28 cellular contexts compared by ENCODE assay signal in genomic region chr16:57192146-57192545, GRCh38. TPM values are rescaled to one million over a fixed set of nuclear protein-coding genes. Genes with fewer than 3 reads are reported as not detected.
A peak's percentile ranks its signal among the peaks of the same experiment; 100 is the strongest.
DNase-seq lines count a peak whose midpoint lies in the region; ATAC-seq, FAIRE-seq and TF ChIP-seq lines count a peak whose summit lies in the region.
"Had no signal": no experiment of that assay in that cellular context is flagged by ENCODE, and none has a peak within 500 bp of the region (broad histone marks: within the 10 kb centered on the region; RNA-seq: fewer than 3 reads in every experiment).

No MANE protein-coding gene starts in this region.

- intact Hi-C loops in IMR-90 (cut with micrococcal nuclease): no loop called here
- intact Hi-C loops in endothelial cell of umbilical vein (cut with micrococcal nuclease): no loop called here
- intact Hi-C loops in dorsolateral prefrontal cortex (cut with DNase I): no loop called here

- no peak overlapping the region for H4K91ac ChIP-seq in IMR-90 (ENCODE audit: insufficient read depth, low read depth, low read length)

- H3K9me3 ChIP-seq in IMR-90 (ENCODE audit: control insufficient read depth, insufficient read depth, low read length) (no peaks in the 10 kb centered on the region), SK-N-MC (ENCODE audit: low read depth, low read length) (no peaks in the 10 kb centered on the region), endothelial cell of umbilical vein (replicated peaks; ENCODE audit: control insufficient read depth, insufficient read depth, low read length) (no peaks in the 10 kb centered on the region), small intestine (ENCODE audit: control insufficient read depth, low read depth) (no peaks in the 10 kb centered on the region)
- H3K9me3 ChIP-seq: esophagus squamous epithelium, sigmoid colon, uterus had no signal

- H3K4me3 ChIP-seq in IMR-90 (ENCODE audit: insufficient read depth, low read depth, low read length) (no peak overlapping the region), SK-N-MC (0 out of 2 replicates have a peak overlapping the region, but pooled peaks have one; percentile 7), endothelial cell of umbilical vein (replicated peaks in 1 of 3; ENCODE audit: insufficient read depth in 1 of 3, low read depth in 1 of 3, low read length in 3 of 3) (no peak overlapping the region), dorsolateral prefrontal cortex (no peak overlapping the region), small intestine (ENCODE audit: low read depth in 1 of 2, low read length in 2 of 2) (no peak overlapping the region)
- H3K4me3 ChIP-seq: esophagus squamous epithelium, sigmoid colon, uterus had no signal

- H3K9me1 ChIP-seq in IMR-90 (ENCODE audit: insufficient read depth, low read length) (no peaks in the 10 kb centered on the region; the same call in 1 of the 2 replicates), endothelial cell of umbilical vein (replicated peaks; ENCODE audit: control insufficient read depth, extremely low read depth, insufficient read depth, low read length) (no peaks in the 10 kb centered on the region)

- H3K23ac ChIP-seq in IMR-90 (ENCODE audit: low read depth, low read length): no peak overlapping the region

- H2AK5ac ChIP-seq in IMR-90 (ENCODE audit: low read depth, low read length): no peak overlapping the region

- no peak overlapping the region for H3K56ac ChIP-seq in IMR-90 (ENCODE audit: extremely low read depth, insufficient read depth, low read length)

- no peak overlapping the region for H3K27ac ChIP-seq in IMR-90 (ENCODE audit: insufficient read depth, low read length)
- 0 out of 2 replicates have a peak overlapping the region, but pooled peaks have one; percentile 8 for H3K27ac ChIP-seq in SK-N-MC
- peak overlapping the region; percentile 12 for H3K27ac ChIP-seq in endothelial cell of umbilical vein (ENCODE audit: insufficient read depth, low read depth, low read length)
- H3K27ac ChIP-seq in dorsolateral prefrontal cortex: no peak overlapping the region
- no peak overlapping the region for H3K27ac ChIP-seq in small intestine (ENCODE audit: low read depth in 1 of 2, low read length in 1 of 2)
- H3K27ac ChIP-seq: esophagus squamous epithelium, uterus had no signal

- peaks cover 89% of the 10 kb centered on the region for H3K79me2 ChIP-seq in endothelial cell of umbilical vein (ENCODE audit: control insufficient read depth, insufficient read depth, low read length)

- no peak overlapping the region for H2BK20ac ChIP-seq in IMR-90 (ENCODE audit: low read depth, low read length)

- in situ Hi-C loops in IMR-90 (cut with MboI; ENCODE audit: low sequenced_read_pairs): no loop called here

- peak overlapping the region; percentile 66 for H2BK5ac ChIP-seq in IMR-90 (ENCODE audit: low read depth, low read length, poor library complexity, severe bottlenecking)

- no peak overlapping the region for H2AK9ac ChIP-seq in IMR-90 (replicated peaks; ENCODE audit: low read depth, low read length, poor library complexity)

- H3K4me1 Mint-ChIP-seq in osteocyte (ENCODE audit: unreplicated experiment): peaks cover 90% of the 10 kb centered on the region

- BruUV-seq in IMR-90 (replicated peaks; lab: Mats Ljungman, UMichigan) (no TSS peak), endothelial cell of umbilical vein (replicated peaks; lab: Mats Ljungman, UMichigan) (no TSS peak)

- no peak overlapping the region for H3K4me3 Mint-ChIP-seq in osteocyte (ENCODE audit: unreplicated experiment)
- H3K4me3 Mint-ChIP-seq: activated CD4-positive, alpha-beta T cell treated with anti-CD3 and anti-CD28 coated beads, Interleukin-2, amount 10 ng/mL, durations not matched to agents 24 days and 14 days; activated CD8-positive, alpha-beta memory T cell treated with anti-CD3 and anti-CD28 coated beads, Interleukin-2, amount 10 ng/mL, durations not matched to agents 7 days and 5 days; activated T-helper 1 cell treated with anti-CD3 and anti-CD28 coated beads, Interleukin-12 subunit alpha, Interleukin-12 subunit beta, Interleukin-2, Interleukin-4 antibody, amounts not matched to agents 30 ng/mL and 10 ng/mL and 1 ng/mL, durations not matched to agents 14 hours and 24 hours and 36 hours; CD8-positive, alpha-beta T cell; effector memory CD8-positive, alpha-beta T cell; nephron; stimulated activated naive B cell treated with anti-CD40 and anti-IgM and Interleukin-4, amounts not matched to agents 10 μg/mL and 1 μg/mL and 100 μg/mL, for 72 hours had no signal

- dilution Hi-C loops in IMR-90 (cut with HindIII; ENCODE audit: low sequenced_read_pairs, unreplicated experiment): no loop called here
- dilution Hi-C loops in endothelial cell of umbilical vein (cut with MboI; ENCODE audit: extremely low pct_ligation_motif_present, low sequenced_read_pairs): no loop called here

- H2AFZ ChIP-seq in IMR-90 (replicated peaks; ENCODE audit: low read length, poor library complexity): no peak overlapping the region
- H2AFZ ChIP-seq in endothelial cell of umbilical vein (ENCODE audit: low read depth, low read length): no peak overlapping the region

- no peaks in the 10 kb centered on the region for H3K9me3 Mint-ChIP-seq in osteocyte (ENCODE audit: unreplicated experiment)
- H3K9me3 Mint-ChIP-seq: activated CD4-positive, alpha-beta T cell treated with anti-CD3 and anti-CD28 coated beads, Interleukin-2, amount 10 ng/mL, durations not matched to agents 24 days and 14 days; activated T-helper 1 cell treated with anti-CD3 and anti-CD28 coated beads, Interleukin-12 subunit alpha, Interleukin-12 subunit beta, Interleukin-2, Interleukin-4 antibody, amounts not matched to agents 30 ng/mL and 10 ng/mL and 1 ng/mL, durations not matched to agents 14 hours and 24 hours and 36 hours; CD8-positive, alpha-beta T cell; effector memory CD8-positive, alpha-beta T cell; nephron; stimulated activated naive B cell treated with anti-CD40 and anti-IgM and Interleukin-4, amounts not matched to agents 10 μg/mL and 1 μg/mL and 100 μg/mL, for 72 hours had no signal

- no peaks in the 10 kb centered on the region for H3K27me3 Mint-ChIP-seq in osteocyte (ENCODE audit: unreplicated experiment)
- H3K27me3 Mint-ChIP-seq: activated CD4-positive, alpha-beta T cell treated with anti-CD3 and anti-CD28 coated beads, Interleukin-2, amount 10 ng/mL, durations not matched to agents 24 days and 14 days; activated CD8-positive, alpha-beta memory T cell treated with anti-CD3 and anti-CD28 coated beads, Interleukin-2, amount 10 ng/mL, durations not matched to agents 7 days and 5 days; effector memory CD8-positive, alpha-beta T cell; stimulated activated naive B cell treated with anti-CD40 and anti-IgM and Interleukin-4, amounts not matched to agents 10 μg/mL and 1 μg/mL and 100 μg/mL, for 72 hours had no signal

- TF ChIP-seq POLR2A in IMR-90 (IDR thresholded peaks at IDR 0.05; ENCODE audit: low read depth, low read length): no peak
- TF ChIP-seq POLR2A in endothelial cell of umbilical vein (IDR thresholded peaks at IDR 0.05; ENCODE audit: low read depth, low read length): no peak

- H4K5ac ChIP-seq in IMR-90 (ENCODE audit: low read depth, low read length): no peak overlapping the region

- no peak for TF ChIP-seq CTCF in IMR-90 (conservative IDR thresholded peaks at IDR 0.05; ENCODE audit: low read depth, low read length)
- TF ChIP-seq CTCF in endothelial cell of umbilical vein (IDR thresholded peaks at IDR 0.05; ENCODE audit: extremely low read depth in 1 of 2, insufficient read depth in 1 of 2, low read depth in 1 of 2, low read length in 2 of 2): no peak
- no peak for TF ChIP-seq CTCF in osteocyte (IDR thresholded peaks at IDR 0.05)
- no peak for TF ChIP-seq CTCF in dorsolateral prefrontal cortex (IDR thresholded peaks at IDR 0.05 in 54 of 56, conservative IDR thresholded peaks at IDR 0.05 in 2 of 56; ENCODE audit: low read depth in 1 of 56, partially characterized antibody in 56 of 56)

- no peaks in the 10 kb centered on the region for H3K36me3 Mint-ChIP-seq in osteocyte (ENCODE audit: unreplicated experiment)

- H4K20me1 ChIP-seq in IMR-90 (ENCODE audit: insufficient read depth, low read length) (peaks cover 18% of the 10 kb centered on the region; the same call in 1 of the 2 replicates), endothelial cell of umbilical vein (replicated peaks; ENCODE audit: control insufficient read depth, extremely low read depth, insufficient read depth, low read length) (no peaks in the 10 kb centered on the region)

- no peaks in the 10 kb centered on the region; the same call in 1 of the 2 replicates for H3K36me3 ChIP-seq in IMR-90 (ENCODE audit: control insufficient read depth, insufficient read depth, low read length)
- H3K36me3 ChIP-seq in SK-N-MC (ENCODE audit: insufficient read depth, low read length): no peaks in the 10 kb centered on the region
- peaks cover 0 to 3% of the 10 kb centered on the region in 2 experiments for H3K36me3 ChIP-seq in endothelial cell of umbilical vein (ENCODE audit: control insufficient read depth in 2 of 2, extremely low read depth in 1 of 2, insufficient read depth in 2 of 2, low read length in 2 of 2)
- H3K36me3 ChIP-seq in small intestine (ENCODE audit: control insufficient read depth in 2 of 2, insufficient read depth in 2 of 2, low read length in 2 of 2): no peaks in the 10 kb centered on the region
- H3K36me3 ChIP-seq: sigmoid colon, uterus had no signal

- H3K27me3 ChIP-seq in IMR-90 (ENCODE audit: control insufficient read depth, insufficient read depth, low read length): no peaks in the 10 kb centered on the region
- no peaks in the 10 kb centered on the region for H3K27me3 ChIP-seq in endothelial cell of umbilical vein (ENCODE audit: control insufficient read depth in 2 of 2, insufficient read depth in 2 of 2, low read length in 2 of 2)
- H3K27me3 ChIP-seq in dorsolateral prefrontal cortex: no peaks in the 10 kb centered on the region
- H3K27me3 ChIP-seq in small intestine (ENCODE audit: control insufficient read depth in 2 of 2, insufficient read depth in 2 of 2, low read length in 2 of 2): no peaks in the 10 kb centered on the region
- H3K27me3 ChIP-seq: esophagus squamous epithelium, sigmoid colon, uterus had no signal

- H3K79me1 ChIP-seq in IMR-90 (ENCODE audit: low read depth in 1 of 2, low read length in 2 of 2): peaks cover 21 to 62% of the 10 kb centered on the region in 2 experiments

- no peak for ATAC-seq in IMR-90 (ENCODE audit: low read depth)
- ATAC-seq: activated CD8-positive, alpha-beta memory T cell treated with anti-CD3 and anti-CD28 coated beads, Interleukin-2, amount 10 ng/mL, durations not matched to agents 7 days and 5 days; CD8-positive, alpha-beta T cell; effector memory CD8-positive, alpha-beta T cell; left cardiac atrium; Right ventricle myocardium inferior; stimulated activated naive B cell treated with anti-CD40 and anti-IgM and Interleukin-4, amounts not matched to agents 10 μg/mL and 1 μg/mL and 100 μg/mL, for 72 hours had no signal

- H3K18ac ChIP-seq in IMR-90 (ENCODE audit: low read depth, low read length): no peak overlapping the region

- H3K14ac ChIP-seq in IMR-90 (replicated peaks; ENCODE audit: low read depth, low read length): no peak overlapping the region

- WGBS in IMR-90 (ENCODE audit: extremely low coverage in 2 of 2, insufficient read length in 1 of 2), 2 experiments: no CpG with 5 or more reads among the region's 3 CpGs
- 88 to 97% (median 96%) methylated on average over 3 of the region's 3 CpGs for WGBS in small intestine, 3 donors

- POLR2A ChIA-PET in IMR-90 (lab: Charles Lee; ENCODE audit: unreplicated experiment) (no interaction called here), endothelial cell of umbilical vein (lab: Charles Lee) (no interaction called here)

- no peak for TF ChIP-seq RAD21 in IMR-90 (IDR thresholded peaks at IDR 0.05; ENCODE audit: low read length)

- no peak overlapping the region for H2BK120ac ChIP-seq in IMR-90 (ENCODE audit: low read depth, low read length)

- H4K8ac ChIP-seq in IMR-90 (ENCODE audit: low read depth in 2 of 2, low read length in 2 of 2): no peak overlapping the region

- CTCF ChIA-PET in IMR-90 (lab: Yijun Ruan, JAX) (interaction anchor here (0.5 kb wide), 1 partner anchor 107 kb away, joined by 3 read pairs; no protein-coding TSS in a partner anchor), endothelial cell of umbilical vein (lab: Charles Lee) (no interaction called here)

- FAIRE-seq in endothelial cell of umbilical vein (lab: Jason Lieb, UNC): no peak
- FAIRE-seq in small intestine (lab: Jason Lieb, UNC): no peak
- FAIRE-seq: colon, GM18507 had no signal

- H3K4me1 ChIP-seq in IMR-90 (ENCODE audit: control insufficient read depth, insufficient read depth, low read length): peaks cover 23% of the 10 kb centered on the region
- peaks cover 62% of the 10 kb centered on the region for H3K4me1 ChIP-seq in endothelial cell of umbilical vein (ENCODE audit: control insufficient read depth, extremely low read depth, insufficient read depth, low read length)
- no peaks in the 10 kb centered on the region for H3K4me1 ChIP-seq in small intestine (ENCODE audit: control insufficient read depth in 2 of 2, insufficient read depth in 1 of 2, low read depth in 1 of 2, low read length in 1 of 2)

- H3K27ac Mint-ChIP-seq in osteocyte (ENCODE audit: unreplicated experiment): peak overlapping the region; percentile 84
- H3K27ac Mint-ChIP-seq: activated CD4-positive, alpha-beta T cell treated with anti-CD3 and anti-CD28 coated beads, Interleukin-2, amount 10 ng/mL, durations not matched to agents 24 days and 14 days; activated CD8-positive, alpha-beta memory T cell treated with anti-CD3 and anti-CD28 coated beads, Interleukin-2, amount 10 ng/mL, durations not matched to agents 7 days and 5 days; activated T-helper 1 cell treated with anti-CD3 and anti-CD28 coated beads, Interleukin-12 subunit alpha, Interleukin-12 subunit beta, Interleukin-2, Interleukin-4 antibody, amounts not matched to agents 30 ng/mL and 10 ng/mL and 1 ng/mL, durations not matched to agents 14 hours and 24 hours and 36 hours; CD8-positive, alpha-beta T cell; effector memory CD8-positive, alpha-beta T cell; nephron; stimulated activated naive B cell treated with anti-CD40 and anti-IgM and Interleukin-4, amounts not matched to agents 10 μg/mL and 1 μg/mL and 100 μg/mL, for 72 hours had no signal

- no peak overlapping the region for H3K4ac ChIP-seq in IMR-90 (ENCODE audit: low read depth, low read length)

- H3K9ac ChIP-seq in IMR-90 (ENCODE audit: low read depth, low read length): no peak overlapping the region
- peak overlapping the region; percentile 23 for H3K9ac ChIP-seq in SK-N-MC (ENCODE audit: insufficient read length)
- H3K9ac ChIP-seq in endothelial cell of umbilical vein (replicated peaks; ENCODE audit: extremely low read depth, insufficient read depth, low read length): no peak overlapping the region

- peak; percentile 50 for DNase-seq in IMR-90
- DNase-seq in SK-N-MC (ENCODE audit: low read depth, low spot score): no peak
- DNase-seq in endothelial cell of umbilical vein (ENCODE audit: low read depth, low spot score): no peak
- no peak for DNase-seq in osteocyte (ENCODE audit: extremely low spot score, unreplicated experiment)
- DNase-seq in dorsolateral prefrontal cortex: no peak
- DNase-seq in NK-92 treated with Interleukin-12 subunit alpha and Interleukin-12 subunit beta, amount 100 ng/mL, for 24 hours (lab: John Stamatoyannopoulos, UW): no peak
- DNase-seq in small intestine: no peak
- DNase-seq: activated CD4-positive, alpha-beta T cell treated with anti-CD3 and anti-CD28 coated beads, Interleukin-2, amount 10 ng/mL, durations not matched to agents 24 days and 14 days; activated CD8-positive, alpha-beta memory T cell treated with anti-CD3 and anti-CD28 coated beads, Interleukin-2, amount 10 ng/mL, durations not matched to agents 7 days and 5 days; activated naive CD4-positive, alpha-beta T cell treated with anti-CD3 and anti-CD28 coated beads, Interleukin-2, amount 50 U/mL, for 16 hours; aorta; CD8-positive, alpha-beta T cell; effector memory CD8-positive, alpha-beta T cell; esophagus squamous epithelium; glutamatergic neuron; left cardiac atrium; NCI-H146; NCI-H2171; NCI-H524; sigmoid colon; stimulated activated CD4-positive, alpha-beta T cell treated with anti-CD3 and anti-CD28 coated beads, Interleukin-2, amount 100 ng/mL, for 24 hours; stimulated activated naive B cell treated with anti-CD40 and anti-IgM and Interleukin-4, amounts not matched to agents 10 μg/mL and 1 μg/mL and 100 μg/mL, for 72 hours; uterus had no signal

- H2BK15ac ChIP-seq in IMR-90 (ENCODE audit: low read depth, low read length): no peak overlapping the region

- no peak overlapping the region for H3K4me2 ChIP-seq in IMR-90 (ENCODE audit: low read depth, low read length)
- H3K4me2 ChIP-seq in endothelial cell of umbilical vein (ENCODE audit: insufficient read depth, low read length): peak overlapping the region; percentile 12

RNA-seq across cellular contexts. Expression of gene RSPRY1, which starts 6.0 kb away (rescaled TPM):
- total RNA-seq in IMR-90 (2012; rRNA removed) (59.2 and 62.2 TPM in 2 replicates), endothelial cell of umbilical vein (55.1 and 55.8 TPM in 2 replicates), osteocyte (49.3 and 50.8 TPM in 2 replicates), dorsolateral prefrontal cortex (10 to 100 TPM; 21.4 to 53.0 (median 33.6) TPM)
- polyA plus RNA-seq in IMR-90 (2012; rRNA removed) (23.7 and 25.2 TPM in 2 replicates), endothelial cell of umbilical vein (23.6 and 28.5 TPM in 2 replicates), small intestine (10 to 100 TPM; 12.4 to 17.4 (median 17.0) TPM)
- 9.2 and 10.2 TPM in 2 replicates for polyA plus RNA-seq in IMR-90 (2012; cell fraction: cytosol; rRNA removed)
- 10.3 and 29.1 TPM in 2 replicates for polyA plus RNA-seq in IMR-90 (2012; cell fraction: nucleus; rRNA removed; ENCODE audit: low replicate concordance)
- polyA plus RNA-seq in endothelial cell of umbilical vein (2011; cell fraction: cytosol; rRNA removed): 30.7 and 34.6 TPM in 2 replicates
- 46.1 and 58.4 TPM in 2 replicates for polyA plus RNA-seq in endothelial cell of umbilical vein (2011; cell fraction: nucleus; rRNA removed)
- 41.6 and 50.5 TPM in 2 replicates for polyA plus RNA-seq in endothelial cell of umbilical vein (2012)
- polyA minus RNA-seq in endothelial cell of umbilical vein: 109 and 131 TPM in 2 replicates
- 16.5 TPM for polyA minus RNA-seq in endothelial cell of umbilical vein (2011; cell fraction: cytosol; rRNA and poly(A)+ RNA removed)
- 51.7 and 75.9 TPM in 2 replicates for polyA minus RNA-seq in endothelial cell of umbilical vein (2011; cell fraction: nucleus; rRNA and poly(A)+ RNA removed)

RNA-seq across cellular contexts. Expression of gene PSME3IP1, which starts 6.3 kb away (rescaled TPM):
- total RNA-seq in IMR-90 (2012; rRNA removed): 50.2 and 52.2 TPM in 2 replicates
- 71.2 and 75.2 TPM in 2 replicates for polyA plus RNA-seq in IMR-90 (2012; rRNA removed)
- polyA plus RNA-seq in IMR-90 (2012; cell fraction: cytosol; rRNA removed): 53.6 and 57.9 TPM in 2 replicates
- polyA plus RNA-seq in IMR-90 (2012; cell fraction: nucleus; rRNA removed; ENCODE audit: low replicate concordance): 78.1 and 104 TPM in 2 replicates
- 91.8 and 98.2 TPM in 2 replicates for total RNA-seq in endothelial cell of umbilical vein
- 82.6 and 86.2 TPM in 2 replicates for polyA plus RNA-seq in endothelial cell of umbilical vein
- polyA plus RNA-seq in endothelial cell of umbilical vein (2011; cell fraction: cytosol; rRNA removed): 77.3 and 85.4 TPM in 2 replicates
- 160 and 163 TPM in 2 replicates for polyA plus RNA-seq in endothelial cell of umbilical vein (2011; cell fraction: nucleus; rRNA removed)
- polyA plus RNA-seq in endothelial cell of umbilical vein (2012): 74.4 and 90.7 TPM in 2 replicates
- polyA minus RNA-seq in endothelial cell of umbilical vein: 59.9 and 72.4 TPM in 2 replicates
- 47.5 TPM for polyA minus RNA-seq in endothelial cell of umbilical vein (2011; cell fraction: cytosol; rRNA and poly(A)+ RNA removed)
- 39.3 and 39.8 TPM in 2 replicates for polyA minus RNA-seq in endothelial cell of umbilical vein (2011; cell fraction: nucleus; rRNA and poly(A)+ RNA removed)
- total RNA-seq in osteocyte: 81.2 and 83.1 TPM in 2 replicates
- total RNA-seq in dorsolateral prefrontal cortex: 100 to 1,000 TPM; 100 to 178 (median 132) TPM
- polyA plus RNA-seq in small intestine: 10 to 100 TPM; 60.8 to 79.8 (median 61.3) TPM

RNA-seq across cellular contexts. Expression of gene ARL2BP, which starts 52.9 kb away (rescaled TPM):
- total RNA-seq in IMR-90 (2012; rRNA removed) (73.7 and 77.8 TPM in 2 replicates), endothelial cell of umbilical vein (76.7 and 80.4 TPM in 2 replicates), osteocyte (61.8 and 67.4 TPM in 2 replicates), dorsolateral prefrontal cortex (10 to 100 TPM; 36.8 to 68.6 (median 51.1) TPM)
- polyA plus RNA-seq in IMR-90 (2012; rRNA removed) (46.8 and 46.9 TPM in 2 replicates), endothelial cell of umbilical vein (103 and 111 TPM in 2 replicates), small intestine (10 to 100 TPM; 18.8 to 30.3 (median 24.9) TPM)
- polyA plus RNA-seq in IMR-90 (2012; cell fraction: cytosol; rRNA removed): 25.7 and 37.1 TPM in 2 replicates
- polyA plus RNA-seq in IMR-90 (2012; cell fraction: nucleus; rRNA removed; ENCODE audit: low replicate concordance): 8.1 and 26.0 TPM in 2 replicates
- 81.7 and 87.7 TPM in 2 replicates for polyA plus RNA-seq in endothelial cell of umbilical vein (2011; cell fraction: cytosol; rRNA removed)
- polyA plus RNA-seq in endothelial cell of umbilical vein (2011; cell fraction: nucleus; rRNA removed): 33.2 and 36.3 TPM in 2 replicates
- polyA plus RNA-seq in endothelial cell of umbilical vein (2012): 76.8 and 88.3 TPM in 2 replicates
- 73.4 and 77.5 TPM in 2 replicates for polyA minus RNA-seq in endothelial cell of umbilical vein
- 27.3 TPM for polyA minus RNA-seq in endothelial cell of umbilical vein (2011; cell fraction: cytosol; rRNA and poly(A)+ RNA removed)
- 17.6 and 23.6 TPM in 2 replicates for polyA minus RNA-seq in endothelial cell of umbilical vein (2011; cell fraction: nucleus; rRNA and poly(A)+ RNA removed)

Comparison
In these comparisons a context has a peak if more than half of its experiments do, and no peak if none do; other contexts are left out.
1. H3K27ac ChIP-seq: peak in SK-N-MC (single experiment) and endothelial cell of umbilical vein (single experiment); none in IMR-90 (single experiment), dorsolateral prefrontal cortex (0 of 59) and small intestine (0 of 2).